In genomic region chr6:161618816-161619454, GRCh38 we compare ENCODE assay signal across 8 cellular contexts.
DNase-seq lines count a peak whose midpoint lies in the region; ATAC-seq and TF ChIP-seq lines count a peak whose summit lies in the region.

No MANE protein-coding gene starts in this region.

- no peak overlapping the region for H3K27ac Mint-ChIP-seq in Caco-2 (ENCODE audit: unreplicated experiment)
- no peak overlapping the region for H3K27ac Mint-ChIP-seq in activated CD4-positive, alpha-beta memory T cell treated with anti-CD3 and anti-CD28 coated beads, Interleukin-2, amount 10 ng/mL, durations not matched to agents 7 days and 5 days

- no peaks in the 10 kb centered on the region for H3K9me3 ChIP-seq in Caco-2

- ATAC-seq in HG02973 (IDR thresholded peaks at IDR 0.05; ENCODE audit: unreplicated experiment) (no peak), GM18858 (IDR thresholded peaks at IDR 0.05; ENCODE audit: unreplicated experiment) (no peak)

- DNase-seq in Caco-2 = peak; percentile 51 to 56
- peak; percentile 84 for DNase-seq in MV-4-11 (lab: John Stamatoyannopoulos, UW)
- peak; percentile 88 for DNase-seq in astrocyte of the hippocampus (ENCODE audit: low read depth, low spot score)
- DNase-seq in kidney glomerular epithelial cell (lab: John Stamatoyannopoulos, UW) = peak; percentile 42
- DNase-seq in activated CD4-positive, alpha-beta memory T cell treated with anti-CD3 and anti-CD28 coated beads, Interleukin-2, amount 10 ng/mL, durations not matched to agents 7 days and 5 days = no peak
- DNase-seq in NK-92 treated with Interleukin-12 subunit alpha and Interleukin-12 subunit beta, amount 100 ng/mL, for 24 hours (lab: John Stamatoyannopoulos, UW) = no peak

- POLR2A ChIA-PET in Caco-2 (lab: Charles Lee) = no interaction called here
- POLR2A ChIA-PET in activated CD4-positive, alpha-beta memory T cell treated with anti-CD3 and anti-CD28 coated beads, Interleukin-2, amount 10 ng/mL, durations not matched to agents 7 days and 5 days (lab: Charles Lee) = no interaction called here

- no peaks in the 10 kb centered on the region for H3K27me3 ChIP-seq in Caco-2 (replicated peaks; ENCODE audit: control insufficient read depth, insufficient read depth, low read length)

- no peak overlapping the region for H3K4me3 ChIP-seq in Caco-2 (ENCODE audit: low read depth, low read length)

- CTCF ChIA-PET in Caco-2 (lab: Charles Lee) = interaction anchor here (0.6 kb wide), 2 partner anchors 186 to 227 kb away, joined by 3 read pairs; no protein-coding TSS in a partner anchor
- CTCF ChIA-PET in activated CD4-positive, alpha-beta memory T cell treated with anti-CD3 and anti-CD28 coated beads, Interleukin-2, amount 10 ng/mL, durations not matched to agents 7 days and 5 days (lab: Charles Lee) = interaction anchor here (0.7 to 1.5 kb wide), 2 partner anchors 225 to 1156 kb away, joined by 4 read pairs; no protein-coding TSS in a partner anchor

- peaks cover 18% of the 10 kb centered on the region for H3K27me3 Mint-ChIP-seq in Caco-2 (ENCODE audit: insufficient read depth, unreplicated experiment)
- no peaks in the 10 kb centered on the region for H3K27me3 Mint-ChIP-seq in activated CD4-positive, alpha-beta memory T cell treated with anti-CD3 and anti-CD28 coated beads, Interleukin-2, amount 10 ng/mL, durations not matched to agents 7 days and 5 days

- peak; percentile 22 to 43 for TF ChIP-seq CTCF in Caco-2 (IDR thresholded peaks at IDR 0.05; ENCODE audit: insufficient read depth in 1 of 2, low read depth in 1 of 2, low read length in 1 of 2, severe bottlenecking in 1 of 2, unreplicated experiment in 1 of 2)

- intact Hi-C loops in Caco-2 (cut with micrococcal nuclease; ENCODE audit: unreplicated experiment) = loop anchor here (1.0 kb wide), 1 partner anchor 76 kb away; no protein-coding TSS in a partner anchor

- no peaks in the 10 kb centered on the region for H3K36me3 Mint-ChIP-seq in Caco-2 (ENCODE audit: insufficient read depth, unreplicated experiment)
- no peaks in the 10 kb centered on the region for H3K36me3 Mint-ChIP-seq in activated CD4-positive, alpha-beta memory T cell treated with anti-CD3 and anti-CD28 coated beads, Interleukin-2, amount 10 ng/mL, durations not matched to agents 7 days and 5 days (ENCODE audit: low read depth)

- H3K4me3 Mint-ChIP-seq in Caco-2 (ENCODE audit: unreplicated experiment) = no peak overlapping the region
- no peak overlapping the region for H3K4me3 Mint-ChIP-seq in activated CD4-positive, alpha-beta memory T cell treated with anti-CD3 and anti-CD28 coated beads, Interleukin-2, amount 10 ng/mL, durations not matched to agents 7 days and 5 days

- no peaks in the 10 kb centered on the region for H3K36me3 ChIP-seq in Caco-2 (ENCODE audit: control insufficient read depth, insufficient read depth, low read length)

- H3K9me3 Mint-ChIP-seq in Caco-2 (ENCODE audit: unreplicated experiment) = no peaks in the 10 kb centered on the region
- peaks cover 2% of the 10 kb centered on the region for H3K9me3 Mint-ChIP-seq in activated CD4-positive, alpha-beta memory T cell treated with anti-CD3 and anti-CD28 coated beads, Interleukin-2, amount 10 ng/mL, durations not matched to agents 7 days and 5 days

- H3K4me1 Mint-ChIP-seq in Caco-2 (ENCODE audit: low read depth, unreplicated experiment) = no peaks in the 10 kb centered on the region
- H3K4me1 Mint-ChIP-seq in activated CD4-positive, alpha-beta memory T cell treated with anti-CD3 and anti-CD28 coated beads, Interleukin-2, amount 10 ng/mL, durations not matched to agents 7 days and 5 days = no peaks in the 10 kb centered on the region

- H3K4me1 ChIP-seq in Caco-2 = no peaks in the 10 kb centered on the region

- no TSS peak for BruUV-seq in Caco-2 (replicated peaks; lab: Mats Ljungman, UMichigan)

Comparison
In these comparisons a context has a peak if more than half of its experiments do, and no peak if none do; other contexts are left out.
1. DNase-seq: peak in Caco-2 (2 of 2), MV-4-11 (single experiment), astrocyte of the hippocampus (single experiment) and kidney glomerular epithelial cell (single experiment); none in activated CD4-positive, alpha-beta memory T cell treated with anti-CD3 and anti-CD28 coated beads, Interleukin-2, amount 10 ng/mL, durations not matched to agents 7 days and 5 days (single experiment) and NK-92 treated with Interleukin-12 subunit alpha and Interleukin-12 subunit beta, amount 100 ng/mL, for 24 hours (single experiment).